In genomic region chr20:56358600-56359211, GRCh38 we compare ENCODE assay signal across 8 cellular contexts.
DNase-seq lines count a peak whose midpoint lies in the region; ATAC-seq and TF ChIP-seq lines count a peak whose summit lies in the region.

A gene with protein sequence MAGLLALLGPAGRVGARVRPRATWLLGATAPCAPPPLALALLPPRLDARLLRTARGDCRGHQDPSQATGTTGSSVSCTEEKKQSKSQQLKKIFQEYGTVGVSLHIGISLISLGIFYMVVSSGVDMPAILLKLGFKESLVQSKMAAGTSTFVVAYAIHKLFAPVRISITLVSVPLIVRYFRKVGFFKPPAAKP (plus strand): TSS chr20:56358974. CDS start chr20:56359006, 32 bp downstream.

- TF ChIP-seq CTCF in AG09309 (IDR thresholded peaks at IDR 0.05; ENCODE audit: control insufficient read depth, insufficient read depth, low read depth, low read length, missing control alignments) = no peak

- ATAC-seq in GM19043 (IDR thresholded peaks at IDR 0.05; ENCODE audit: low read depth, unreplicated experiment) (peak; percentile 96), HG03354 (IDR thresholded peaks at IDR 0.05; ENCODE audit: poor library complexity, severe bottlenecking, unreplicated experiment) (peak; percentile 96)

- DNase-seq in AG09309 (ENCODE audit: low read depth) (no peak), NCI-H510A (lab: John Stamatoyannopoulos, UW) (peak; percentile 76), cortex of kidney (lab: John Stamatoyannopoulos, UW) (peak; percentile 53), left kidney (ENCODE audit: low read depth, low spot score) (peak; percentile 97)
- DNase-seq in activated CD4-positive, alpha-beta T cell treated with anti-CD3 and anti-CD28 coated beads, Interleukin-2, amount 50 U/mL, for 1 hour = peak; percentile 76
- peak; percentile 81 for DNase-seq in stimulated activated CD4-positive, alpha-beta T cell treated with anti-CD3 and anti-CD28 coated beads, Interleukin-1b, Interleukin-23, amount 100 ng/mL, for 48 hours

- H3K4me3 ChIP-seq in AG09309 (ENCODE audit: control insufficient read depth, low read depth, low read length) = peak within 1 kb of the TSS; percentile 80
